Comparison of ENCODE assay signal across 1 cellular context in genomic region chr1:205491794-205492193, GRCh38.
TF ChIP-seq lines count a peak whose summit lies in the region.

No MANE protein-coding gene starts in this region.

TF ChIP-seq in H1, 55 proteins besides CTCF, POLR2A, EP300 and RAD21:
- TF ChIP-seq ASH2L (IDR thresholded peaks at IDR 0.05; ENCODE audit: low read length) (no peak), SP1 (IDR thresholded peaks at IDR 0.05; ENCODE audit: low read depth, low read length) (peak; percentile 73)
